ENCODE assay signal across 3 cellular contexts in genomic region chr2:131165562-131165961, GRCh38. TPM values are rescaled to one million over a fixed set of nuclear protein-coding genes. Genes with fewer than 3 reads are reported as not detected.
"Had no signal": no experiment of that assay in that cellular context is flagged by ENCODE, and none has a peak within 500 bp of the region (broad histone marks: within the 10 kb centered on the region; RNA-seq: fewer than 3 reads in every experiment).

No MANE protein-coding gene starts in this region.

RNA-seq across cellular contexts. Expression of gene POTEE, which starts 43.8 kb away (rescaled TPM):
- polyA plus RNA-seq: keratinocyte, lung, mammary epithelial cell had no signal
